8 cellular contexts compared by ENCODE assay signal in genomic region chr2:216013080-216013909, GRCh38. TPM values are rescaled to one million over a fixed set of nuclear protein-coding genes. Genes with fewer than 3 reads are reported as not detected.
A peak's percentile ranks its signal among the peaks of the same experiment; 100 is the strongest.
DNase-seq lines count a peak whose midpoint lies in the region; ATAC-seq and TF ChIP-seq lines count a peak whose summit lies in the region.

A gene with protein sequence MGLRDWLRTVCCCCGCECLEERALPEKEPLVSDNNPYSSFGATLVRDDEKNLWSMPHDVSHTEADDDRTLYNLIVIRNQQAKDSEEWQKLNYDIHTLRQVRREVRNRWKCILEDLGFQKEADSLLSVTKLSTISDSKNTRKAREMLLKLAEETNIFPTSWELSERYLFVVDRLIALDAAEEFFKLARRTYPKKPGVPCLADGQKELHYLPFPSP (minus strand): TSS chr2:216013551. CDS start chr2:216013327, 224 bp downstream.

- H3K9ac ChIP-seq in colonic mucosa (ENCODE audit: low read depth in 2 of 2, low read length in 2 of 2): peak within 1 kb of the TSS; percentile 78 to 83

- no peaks in the 10 kb centered on the region for H3K36me3 ChIP-seq in colonic mucosa

- peak; percentile 58 for TF ChIP-seq CTCF in colonic mucosa (IDR thresholded peaks at IDR 0.05)

- intact Hi-C loops in colonic mucosa (cut with DNase I): no loop called here

- peak; percentile 34 for ATAC-seq in GM19043 (IDR thresholded peaks at IDR 0.05; ENCODE audit: low read depth, unreplicated experiment)
- peak; percentile 38 for ATAC-seq in HG03342 (IDR thresholded peaks at IDR 0.05; ENCODE audit: unreplicated experiment)

- H3K9me3 ChIP-seq in colonic mucosa: no peaks in the 10 kb centered on the region

- no peaks in the 10 kb centered on the region for H3K4me1 ChIP-seq in colonic mucosa

- H3K27me3 ChIP-seq in colonic mucosa: no peaks in the 10 kb centered on the region

- DNase-seq in Ammon's horn (ENCODE audit: low spot score) (peak; percentile 71), NCI-H460 (ENCODE audit: extremely low read depth, low read depth) (peak; percentile 74), colonic mucosa (peak; percentile 86), left kidney (ENCODE audit: low read depth, low spot score) (peak; percentile 96)
- DNase-seq in activated CD4-positive, alpha-beta T cell treated with anti-CD3 and anti-CD28 coated beads for 4 hours: peak; percentile 81 to 87
- peak; percentile 86 for DNase-seq in stimulated activated CD4-positive, alpha-beta T cell treated with anti-CD3 and anti-CD28 coated beads, Interleukin-1b, Interleukin-23, amount 100 ng/mL, for 48 hours

- H3K4me3 ChIP-seq in colonic mucosa: peak within 1 kb of the TSS; percentile 57

- peak within 1 kb of the TSS; percentile 33 for H3K27ac ChIP-seq in colonic mucosa

RNA-seq across cellular contexts. Expression of the gene that starts here (rescaled TPM):
- total RNA-seq in NCI-H460 (2014; rRNA removed; shearing (Covaris generic)): 3.4 and 4.1 TPM in 2 replicates
- 3.6 and 3.7 TPM in 2 replicates for polyA plus RNA-seq in NCI-H460 (2014; cell fraction: nucleus; rRNA removed)
- total RNA-seq in colonic mucosa: 1 to 10 TPM; 8.5 to 9.4 TPM

Comparison
In these comparisons a context has a peak if more than half of its experiments do, and no peak if none do; other contexts are left out.
1. Peak in every context shown above with its lines: DNase-seq, ATAC-seq, H3K4me3 ChIP-seq and H3K27ac ChIP-seq.